10 cellular contexts compared by ENCODE assay signal in genomic region chr2:230757476-230757875, GRCh38. TPM values are rescaled to one million over a fixed set of nuclear protein-coding genes. Genes with fewer than 3 reads are reported as not detected.
DNase-seq lines count a peak whose midpoint lies in the region; ATAC-seq and TF ChIP-seq lines count a peak whose summit lies in the region.
"Had no signal": no experiment of that assay in that cellular context is flagged by ENCODE, and none has a peak within 500 bp of the region (broad histone marks: within the 10 kb centered on the region; RNA-seq: fewer than 3 reads in every experiment).

No MANE protein-coding gene starts in this region.

- H3K4me3 ChIP-seq in stomach: no peak overlapping the region
- H3K4me3 ChIP-seq: A549, ovary had no signal

- TF ChIP-seq CTCF in stomach (IDR thresholded peaks at IDR 0.05): no peak

- peaks cover 0 to 20% (median 16%) of the 10 kb centered on the region in 4 donors for H3K36me3 ChIP-seq in stomach
- H3K36me3 ChIP-seq: ovary had no signal

- DNase-seq in T-helper 1 cell (no peak), astrocyte of the hippocampus (ENCODE audit: low read depth, low spot score) (peak; percentile 57), immature natural killer cell (peak; percentile 52 to 66 (median 63)), stomach (no peak), NOMO-1 treated with DMSO at 0.1 percent for 48 hours (lab: John Stamatoyannopoulos, UW; ENCODE audit: unreplicated experiment) (no peak), cerebellar cortex (ENCODE audit: low spot score) (no peak)
- DNase-seq: ovary had no signal

- TF ChIP-seq POLR2A in stomach (IDR thresholded peaks at IDR 0.05): no peak

- H3K36me3 Mint-ChIP-seq in T-helper 1 cell treated with Interleukin-12 subunit alpha and Interleukin-12 subunit beta and Interleukin-4 antibody, amounts not matched to agents 30 μg/mL and 1 μg/mL, for 36 hours (ENCODE audit: low read depth): peaks cover 41% of the 10 kb centered on the region
- H3K36me3 Mint-ChIP-seq in immature natural killer cell: peaks cover 6 to 9% (median 9%) of the 10 kb centered on the region in 3 donors

- peaks cover 70% of the 10 kb centered on the region for H3K4me1 Mint-ChIP-seq in T-helper 1 cell treated with Interleukin-12 subunit alpha and Interleukin-12 subunit beta and Interleukin-4 antibody, amounts not matched to agents 30 μg/mL and 1 μg/mL, for 36 hours (ENCODE audit: low read depth)
- peaks cover 71 to 72% of the 10 kb centered on the region in 2 donors for H3K4me1 Mint-ChIP-seq in immature natural killer cell

- intact Hi-C loops in stomach (cut with DNase I; ENCODE audit: low total_unique reads): no loop called here

- peak overlapping the region in 3 of 5 donors; percentile 13 to 74 (median 69) for H3K27ac ChIP-seq in stomach
- H3K27ac ChIP-seq: A549, ovary had no signal

- H3K9me3 Mint-ChIP-seq in T-helper 1 cell treated with Interleukin-12 subunit alpha and Interleukin-12 subunit beta and Interleukin-4 antibody, amounts not matched to agents 30 μg/mL and 1 μg/mL, for 36 hours: no peaks in the 10 kb centered on the region
- no peaks in the 10 kb centered on the region for H3K9me3 Mint-ChIP-seq in immature natural killer cell

- H3K4me1 ChIP-seq in stomach: peaks cover 43 to 79% (median 58%) of the 10 kb centered on the region in 4 donors

- no peak overlapping the region for H3K4me3 Mint-ChIP-seq in T-helper 1 cell treated with Interleukin-12 subunit alpha and Interleukin-12 subunit beta and Interleukin-4 antibody, amounts not matched to agents 30 μg/mL and 1 μg/mL, for 36 hours
- H3K4me3 Mint-ChIP-seq in immature natural killer cell: peak overlapping the region; percentile 58 to 87 (median 76)

- H3K27ac Mint-ChIP-seq in T-helper 1 cell treated with Interleukin-12 subunit alpha and Interleukin-12 subunit beta and Interleukin-4 antibody, amounts not matched to agents 30 μg/mL and 1 μg/mL, for 36 hours: peak overlapping the region; percentile 78
- peak overlapping the region; percentile 36 to 84 (median 60) for H3K27ac Mint-ChIP-seq in immature natural killer cell

- H3K9me3 ChIP-seq in stomach: no peaks in the 10 kb centered on the region
- H3K9me3 ChIP-seq: A549, ovary had no signal

- H3K27me3 ChIP-seq in stomach: no peaks in the 10 kb centered on the region
- H3K27me3 ChIP-seq: ovary had no signal

- no peaks in the 10 kb centered on the region for H3K27me3 Mint-ChIP-seq in T-helper 1 cell treated with Interleukin-12 subunit alpha and Interleukin-12 subunit beta and Interleukin-4 antibody, amounts not matched to agents 30 μg/mL and 1 μg/mL, for 36 hours (ENCODE audit: low read depth)
- H3K27me3 Mint-ChIP-seq in immature natural killer cell (ENCODE audit: low read depth in 3 of 3): peaks cover 0 to 5% (median 3%) of the 10 kb centered on the region in 3 donors

- no peak for TF ChIP-seq EP300 in stomach (IDR thresholded peaks at IDR 0.05)

- no peak for ATAC-seq in GM19452 (IDR thresholded peaks at IDR 0.05; ENCODE audit: unreplicated experiment)
- ATAC-seq: A549 had no signal

- WGBS in stomach, 5 donors: 56 to 67% (median 61%) methylated on average over 2 of the region's 2 CpGs

RNA-seq across cellular contexts. Expression of gene CAB39, which starts 44.8 kb away (rescaled TPM):
- polyA plus RNA-seq in immature natural killer cell: 10 to 100 TPM; 39.2 to 57.9 (median 39.3) TPM
- 100 to 1,000 TPM in 1 of 5 donors, 10 to 100 TPM in 4; 83.9 to 126 (median 86.9) TPM for total RNA-seq in stomach
- 10 to 100 TPM; 21.8 to 56.4 (median 36.9) TPM for polyA plus RNA-seq in stomach

Comparison
In these comparisons a context has a peak if more than half of its experiments do, and no peak if none do; other contexts are left out.
1. DNase-seq: peak in astrocyte of the hippocampus (single experiment) and immature natural killer cell (3 of 3); none in T-helper 1 cell (0 of 5), stomach (single experiment), NOMO-1 treated with DMSO at 0.1 percent for 48 hours (single experiment) and cerebellar cortex (single experiment).